In genomic region chr7:138970979-138971378, GRCh38 we compare ENCODE assay signal across 19 cellular contexts.
"Had no signal": no experiment of that assay in that cellular context is flagged by ENCODE, and none has a peak within 500 bp of the region (broad histone marks: within the 10 kb centered on the region; RNA-seq: fewer than 3 reads in every experiment).

No MANE protein-coding gene starts in this region.

- H3K4me1 ChIP-seq: parathyroid adenoma, right lobe of liver, transverse colon had no signal

- H3K36me3 Mint-ChIP-seq: activated naive CD8-positive, alpha-beta T cell; immature natural killer cell; natural killer cell; stimulated activated memory B cell treated with anti-CD40 and anti-IgM and Interleukin-4, amounts not matched to agents 10 μg/mL and 1 μg/mL and 100 μg/mL, for 72 hours had no signal

- H2AFZ ChIP-seq: parathyroid adenoma had no signal

- H3K4me3 ChIP-seq: cardiac muscle cell, left ventricle myocardium inferior, right lobe of liver, stomach, transverse colon had no signal

- H3K9me3 Mint-ChIP-seq: activated T-cell treated with anti-CD3 and anti-CD28 coated beads, Interleukin-2, amount 50 U/mL, for 24 hours; activated T-helper 17 cell treated with anti-CD3 and anti-CD28 coated beads, Interleukin-2, amount 50 U/mL, for 72 hours; immature natural killer cell; natural killer cell; stimulated activated memory B cell treated with anti-CD40 and anti-IgM and Interleukin-4, amounts not matched to agents 10 μg/mL and 1 μg/mL and 100 μg/mL, for 72 hours had no signal

- ATAC-seq: activated T-helper 17 cell treated with anti-CD3 and anti-CD28 coated beads, Interleukin-2, amount 50 U/mL, for 72 hours; natural killer cell; stimulated activated memory B cell treated with anti-CD40 and anti-IgM and Interleukin-4, amounts not matched to agents 10 μg/mL and 1 μg/mL and 100 μg/mL, for 72 hours had no signal

- H3K36me3 ChIP-seq: cardiac muscle cell, left ventricle myocardium inferior, right lobe of liver, stomach, transverse colon had no signal

- H3K9ac ChIP-seq: parathyroid adenoma had no signal

- H3K4me1 Mint-ChIP-seq: activated T-helper 17 cell treated with anti-CD3 and anti-CD28 coated beads, Interleukin-2, amount 50 U/mL, for 72 hours; immature natural killer cell; natural killer cell; stimulated activated memory B cell treated with anti-CD40 and anti-IgM and Interleukin-4, amounts not matched to agents 10 μg/mL and 1 μg/mL and 100 μg/mL, for 72 hours had no signal

- H3K27ac Mint-ChIP-seq: activated naive CD8-positive, alpha-beta T cell; activated T-cell treated with anti-CD3 and anti-CD28 coated beads, Interleukin-2, amount 50 U/mL, for 24 hours; activated T-helper 17 cell treated with anti-CD3 and anti-CD28 coated beads, Interleukin-2, amount 50 U/mL, for 72 hours; immature natural killer cell; mesothelial cell of epicardium; natural killer cell; stimulated activated memory B cell treated with anti-CD40 and anti-IgM and Interleukin-4, amounts not matched to agents 10 μg/mL and 1 μg/mL and 100 μg/mL, for 72 hours had no signal

- H3K27me3 Mint-ChIP-seq: activated naive CD8-positive, alpha-beta T cell had no signal

- H3K27ac ChIP-seq: cardiac muscle cell, left ventricle myocardium inferior, parathyroid adenoma, right lobe of liver, stomach, transverse colon had no signal

- H3K9me3 ChIP-seq: left ventricle myocardium inferior, right lobe of liver, stomach, transverse colon had no signal

- H3K4me3 Mint-ChIP-seq: activated naive CD8-positive, alpha-beta T cell; activated T-cell treated with anti-CD3 and anti-CD28 coated beads, Interleukin-2, amount 50 U/mL, for 24 hours; activated T-helper 17 cell treated with anti-CD3 and anti-CD28 coated beads, Interleukin-2, amount 50 U/mL, for 72 hours; immature natural killer cell; mesothelial cell of epicardium; natural killer cell; stimulated activated memory B cell treated with anti-CD40 and anti-IgM and Interleukin-4, amounts not matched to agents 10 μg/mL and 1 μg/mL and 100 μg/mL, for 72 hours had no signal

- DNase-seq: activated CD8-positive, alpha-beta memory T cell treated with anti-CD3 and anti-CD28 coated beads for 24 hours; activated CD8-positive, alpha-beta memory T cell treated with anti-CD3 and anti-CD28 coated beads, Interleukin-2, amount 50 U/mL, for 4 hours; activated naive CD4-positive, alpha-beta T cell; activated T-cell treated with anti-CD3 and anti-CD28 coated beads, Interleukin-2, amount 50 U/mL, for 24 hours; immature natural killer cell; left ventricle myocardium inferior; natural killer cell; right lobe of liver; small intestine; stimulated activated CD4-positive, alpha-beta T cell treated with anti-CD3 and anti-CD28 coated beads, Interleukin-2, amount 100 ng/mL, for 24 hours; stomach; T-helper 1 cell; transverse colon had no signal

- H3K27me3 ChIP-seq: cardiac muscle cell, right lobe of liver, stomach, transverse colon had no signal
